Comparison of ENCODE assay signal across 12 cellular contexts in the genomic region with DNA sequence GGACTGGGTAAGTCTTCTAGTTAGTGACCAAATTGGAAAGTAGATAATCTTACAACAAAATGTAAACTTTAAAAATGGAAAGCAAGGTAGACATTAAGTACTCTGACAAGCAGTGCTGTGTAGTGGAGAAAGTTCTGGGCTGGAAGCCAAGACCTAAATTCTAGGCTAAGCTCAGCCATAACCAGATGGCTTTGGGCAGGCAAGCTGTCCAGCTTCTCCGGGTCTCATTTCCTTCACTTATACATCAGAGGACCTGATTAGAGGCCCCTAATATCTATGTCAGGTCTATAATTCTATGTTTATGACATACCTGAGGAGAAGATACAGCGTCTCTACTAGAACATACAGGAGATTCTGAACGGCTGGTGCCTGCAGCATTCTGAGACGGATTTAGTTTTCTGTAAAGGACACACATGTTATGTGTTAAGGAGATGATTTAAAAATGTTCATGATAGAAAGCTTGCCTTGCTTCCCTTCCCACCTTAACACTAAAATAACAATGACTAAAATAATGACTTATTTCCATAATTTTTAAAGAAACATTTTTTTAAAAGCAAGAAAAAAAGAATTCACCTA.
DNase-seq lines count a peak whose midpoint lies in the region; FAIRE-seq and TF ChIP-seq lines count a peak whose summit lies in the region.
"Had no signal": no experiment of that assay in that cellular context is flagged by ENCODE, and none has a peak within 500 bp of the region (broad histone marks: within the 10 kb centered on the region; RNA-seq: fewer than 3 reads in every experiment).

No MANE protein-coding gene starts in this region.

- no peaks in the 10 kb centered on the region for H3K27me3 ChIP-seq in BJ (ENCODE audit: control insufficient read depth, insufficient read depth, low read length)
- no peaks in the 10 kb centered on the region for H3K27me3 ChIP-seq in effector memory CD4-positive, alpha-beta T cell (replicated peaks; ENCODE audit: control insufficient read depth, insufficient read depth, low read length, poor library complexity, severe bottlenecking)

- CTCF ChIA-PET in BJ (lab: Yijun Ruan, JAX): interaction anchor here (0.7 to 1.2 kb wide), 3 partner anchors 12 to 436 kb away, joined by 3 read pairs; no protein-coding TSS in a partner anchor
- CTCF ChIA-PET in activated CD4-positive, alpha-beta T cell treated with anti-CD3 and anti-CD28 coated beads, Interleukin-2, amount 10 ng/mL, durations not matched to agents 7 days and 5 days (lab: Charles Lee): interaction anchor here (0.9 kb wide), 1 partner anchor 36 kb away, joined by 3 read pairs; no protein-coding TSS in a partner anchor

- no peak overlapping the region for H3K4me3 Mint-ChIP-seq in activated CD4-positive, alpha-beta T cell treated with anti-CD3 and anti-CD28 coated beads, Interleukin-2, amount 10 ng/mL, durations not matched to agents 7 days and 5 days
- H3K4me3 Mint-ChIP-seq: brain, WTC11 had no signal

- H3K27ac ChIP-seq in effector memory CD4-positive, alpha-beta T cell (ENCODE audit: insufficient read depth, low read length, poor library complexity, severe bottlenecking): no peak overlapping the region

- H3K4me1 ChIP-seq in effector memory CD4-positive, alpha-beta T cell (ENCODE audit: control insufficient read depth, insufficient read depth, low read length, poor library complexity, severe bottlenecking): no peaks in the 10 kb centered on the region

- peaks cover 11% of the 10 kb centered on the region for H3K36me3 ChIP-seq in BJ (ENCODE audit: control insufficient read depth, insufficient read depth, low read length)
- peaks cover 5% of the 10 kb centered on the region for H3K36me3 ChIP-seq in effector memory CD4-positive, alpha-beta T cell (ENCODE audit: control insufficient read depth, insufficient read depth, low read length)

- peak; percentile 13 for DNase-seq in BJ (ENCODE audit: low read depth)
- DNase-seq in NCI-H226: peak; percentile 9
- peak; percentile 77 for DNase-seq in myocyte (ENCODE audit: low read depth)
- DNase-seq in stimulated activated CD4-positive, alpha-beta T cell treated with anti-CD3 and anti-CD28 coated beads, Interleukin-1b, Interleukin-23, amount 100 ng/mL, for 48 hours: no peak
- DNase-seq in activated CD4-positive, alpha-beta T cell treated with anti-CD3 and anti-CD28 coated beads, Interleukin-2, amount 10 ng/mL, durations not matched to agents 7 days and 5 days: no peak
- DNase-seq in effector memory CD4-positive, alpha-beta T cell: no peak
- DNase-seq in retina: no peak
- DNase-seq: left colon, NCI-H774 had no signal

- H3K9me3 Mint-ChIP-seq in activated CD4-positive, alpha-beta T cell treated with anti-CD3 and anti-CD28 coated beads, Interleukin-2, amount 10 ng/mL, durations not matched to agents 7 days and 5 days: no peaks in the 10 kb centered on the region
- H3K9me3 Mint-ChIP-seq: WTC11 had no signal

- no peaks in the 10 kb centered on the region for H3K9me3 ChIP-seq in effector memory CD4-positive, alpha-beta T cell (ENCODE audit: control insufficient read depth, low read length)

- H3K4me1 Mint-ChIP-seq in activated CD4-positive, alpha-beta T cell treated with anti-CD3 and anti-CD28 coated beads, Interleukin-2, amount 10 ng/mL, durations not matched to agents 7 days and 5 days: peaks cover 9% of the 10 kb centered on the region

- no peaks in the 10 kb centered on the region for H3K27me3 Mint-ChIP-seq in activated CD4-positive, alpha-beta T cell treated with anti-CD3 and anti-CD28 coated beads, Interleukin-2, amount 10 ng/mL, durations not matched to agents 7 days and 5 days
- H3K27me3 Mint-ChIP-seq: brain had no signal

- no peak overlapping the region for H3K27ac Mint-ChIP-seq in activated CD4-positive, alpha-beta T cell treated with anti-CD3 and anti-CD28 coated beads, Interleukin-2, amount 10 ng/mL, durations not matched to agents 7 days and 5 days
- H3K27ac Mint-ChIP-seq: brain, WTC11 had no signal

- FAIRE-seq in endometrium (lab: Jason Lieb, UNC): peak; percentile 55

- POLR2A ChIA-PET in BJ (lab: Charles Lee): no interaction called here
- POLR2A ChIA-PET in activated CD4-positive, alpha-beta T cell treated with anti-CD3 and anti-CD28 coated beads, Interleukin-2, amount 10 ng/mL, durations not matched to agents 7 days and 5 days (lab: Charles Lee): no interaction called here

- H3K4me3 ChIP-seq in BJ (ENCODE audit: low read depth, low read length): no peak overlapping the region
- H3K4me3 ChIP-seq in effector memory CD4-positive, alpha-beta T cell (ENCODE audit: insufficient read depth, low read depth, low read length, poor library complexity, severe bottlenecking): no peak overlapping the region

- H3K36me3 Mint-ChIP-seq in activated CD4-positive, alpha-beta T cell treated with anti-CD3 and anti-CD28 coated beads, Interleukin-2, amount 10 ng/mL, durations not matched to agents 7 days and 5 days (ENCODE audit: low read depth): peaks cover 13% of the 10 kb centered on the region

- no peak for TF ChIP-seq CTCF in BJ (IDR thresholded peaks at IDR 0.05; ENCODE audit: insufficient read depth, low read depth, low read length)

Comparison
In these comparisons a context has a peak if more than half of its experiments do, and no peak if none do; other contexts are left out.
1. DNase-seq: peak in BJ (single experiment), NCI-H226 (single experiment) and myocyte (single experiment); none in stimulated activated CD4-positive, alpha-beta T cell treated with anti-CD3 and anti-CD28 coated beads, Interleukin-1b, Interleukin-23, amount 100 ng/mL, for 48 hours (single experiment), activated CD4-positive, alpha-beta T cell treated with anti-CD3 and anti-CD28 coated beads, Interleukin-2, amount 10 ng/mL, durations not matched to agents 7 days and 5 days (single experiment), effector memory CD4-positive, alpha-beta T cell (0 of 3) and retina (single experiment).